ENCODE assay signal across 8 cellular contexts in genomic region chr22:50326225-50326958, GRCh38. TPM values are rescaled to one million over a fixed set of nuclear protein-coding genes. Genes with fewer than 3 reads are reported as not detected.
DNase-seq lines count a peak whose midpoint lies in the region; ATAC-seq and TF ChIP-seq lines count a peak whose summit lies in the region.

No MANE protein-coding gene starts in this region.

- no peaks in the 10 kb centered on the region for H3K27me3 ChIP-seq in Peyer's patch
- H3K27me3 ChIP-seq in foreskin keratinocyte: no peaks in the 10 kb centered on the region
- H3K27me3 ChIP-seq in gastrocnemius medialis: no peaks in the 10 kb centered on the region

- H3K36me3 ChIP-seq in Peyer's patch (no peaks in the 10 kb centered on the region), gastrocnemius medialis (no peaks in the 10 kb centered on the region)

- intact Hi-C loops in gastrocnemius medialis (cut with DNase I; ENCODE audit: low total_unique reads): loop anchor here (2.0 to 5.0 kb wide), 2 partner anchors 20 to 49 kb away; partner anchors contain the start of gene PLXNB2

- in situ Hi-C loops in gastrocnemius medialis (cut with MboI; ENCODE audit: low sequenced_read_pairs in 4 of 4): loop anchor here in 3 of 4 donors (10.0 kb wide), 2 partner anchors 52 to 72 kb away; partner anchors contain the start of genes MAPK11 (in 2 of the 3) and HDAC10 (in 1 of the 3)

- H3K4me3 ChIP-seq in Peyer's patch (peak overlapping the region; percentile 84 to 99 (median 91)), gastrocnemius medialis (peak overlapping the region; percentile 46 to 87 (median 66))

- H3K27ac ChIP-seq in Peyer's patch (peak overlapping the region in 3 of 4 donors; percentile 93 to 97 (median 95)), foreskin keratinocyte (peak overlapping the region; percentile 41), gastrocnemius medialis (peak overlapping the region in 3 of 4 donors; percentile 47 to 76 (median 55))

- TF ChIP-seq POLR2A in Peyer's patch (IDR thresholded peaks at IDR 0.05) (no peak), gastrocnemius medialis (IDR thresholded peaks at IDR 0.05) (no peak)

- no peaks in the 10 kb centered on the region for H3K9me3 ChIP-seq in Peyer's patch
- H3K9me3 ChIP-seq in gastrocnemius medialis: no peaks in the 10 kb centered on the region

- TF ChIP-seq CTCF in Peyer's patch (IDR thresholded peaks at IDR 0.05): no peak
- no peak for TF ChIP-seq CTCF in foreskin keratinocyte (conservative IDR thresholded peaks at IDR 0.05)
- TF ChIP-seq CTCF in gastrocnemius medialis (IDR thresholded peaks at IDR 0.05 in 4 of 5, conservative IDR thresholded peaks at IDR 0.05 in 1 of 5): no peak

- H3K4me1 ChIP-seq in Peyer's patch (peaks cover 0 to 13% (median 5%) of the 10 kb centered on the region in 4 donors), foreskin keratinocyte (peaks cover 4% of the 10 kb centered on the region), gastrocnemius medialis (peaks cover 7 to 10% of the 10 kb centered on the region in 2 donors)

- ATAC-seq in GM21367 (IDR thresholded peaks at IDR 0.05; ENCODE audit: unreplicated experiment): peak; percentile 8
- ATAC-seq in foreskin keratinocyte: peak; percentile 19
- no peak for ATAC-seq in gastrocnemius medialis

- DNase-seq in Peyer's patch: no peak
- DNase-seq in foreskin keratinocyte: no peak
- no peak for DNase-seq in gastrocnemius medialis
- no peak for DNase-seq in putamen (ENCODE audit: low spot score)
- no peak for DNase-seq in NCI-H2107 treated with DMSO at 0.1 percent for 48 hours (lab: John Stamatoyannopoulos, UW; ENCODE audit: unreplicated experiment)
- DNase-seq in activated effector memory CD4-positive, alpha-beta T cell treated with Interleukin-2 at 50 U/mL for 16 hours: no peak
- no peak for DNase-seq in HuH-7 (ENCODE audit: low spot score)

RNA-seq across cellular contexts. Expression of gene DENND6B, which starts 0.4 kb away (rescaled TPM):
- 10 to 100 TPM in 1 of 4 donors, 1 to 10 TPM in 3; 5.4 to 14.9 (median 6.3) TPM for total RNA-seq in Peyer's patch
- 0.42 and 0.54 TPM in 2 replicates for total RNA-seq in foreskin keratinocyte
- 0.45 and 1.0 TPM in 2 replicates for polyA plus RNA-seq in foreskin keratinocyte
- total RNA-seq in gastrocnemius medialis: under 1 TPM in 3 of 4 donors, not detected in 1; 0.55 to 0.84 (median 0.68) TPM

RNA-seq across cellular contexts. Expression of gene PPP6R2, which starts 16.7 kb away (rescaled TPM):
- total RNA-seq in Peyer's patch (100 to 1,000 TPM in 2 of 4 donors, 10 to 100 TPM in 2; 82.8 to 201 (median 111) TPM), foreskin keratinocyte (34.2 and 34.7 TPM in 2 replicates), gastrocnemius medialis (10 to 100 TPM; 55.7 to 96.2 (median 74.1) TPM)
- polyA plus RNA-seq in foreskin keratinocyte: 25.7 and 26.2 TPM in 2 replicates

RNA-seq across cellular contexts. Expression of gene PLXNB2, which starts 18.9 kb away (rescaled TPM):
- 100 to 1,000 TPM; 182 to 597 (median 307) TPM for total RNA-seq in Peyer's patch
- 109 TPM in 2 replicates for total RNA-seq in foreskin keratinocyte
- polyA plus RNA-seq in foreskin keratinocyte: 81.8 and 96.0 TPM in 2 replicates
- total RNA-seq in gastrocnemius medialis: 10 to 100 TPM in 1 of 4 donors, 1 to 10 TPM in 3; 8.0 to 11.8 (median 9.0) TPM

RNA-seq across cellular contexts. Expression of gene MAPK11, which starts 56.2 kb away (rescaled TPM):
- 10 to 100 TPM in 1 of 4 donors, 1 to 10 TPM in 2, not detected in 1; 2.0 to 14.0 (median 2.5) TPM for total RNA-seq in Peyer's patch
- 4.6 and 6.3 TPM in 2 replicates for total RNA-seq in foreskin keratinocyte
- 6.1 and 8.5 TPM in 2 replicates for polyA plus RNA-seq in foreskin keratinocyte
- total RNA-seq in gastrocnemius medialis: 1 to 10 TPM; 1.8 to 4.2 (median 3.4) TPM

Comparison
In these comparisons a context has a peak if more than half of its experiments do, and no peak if none do; other contexts are left out.
1. ATAC-seq: peak in GM21367 (single experiment) and foreskin keratinocyte (single experiment); none in gastrocnemius medialis (0 of 2).
2. H3K27ac ChIP-seq: peak in every context shown above with its lines; median percentile 95 in Peyer's patch; 55 in gastrocnemius medialis; 41 in foreskin keratinocyte.